8 cellular contexts compared by ENCODE assay signal in genomic region chr1:7704214-7705047, GRCh38.
A peak's percentile ranks its signal among the peaks of the same experiment; 100 is the strongest.
DNase-seq lines count a peak whose midpoint lies in the region; ATAC-seq and TF ChIP-seq lines count a peak whose summit lies in the region.

No MANE protein-coding gene starts in this region.

- dilution Hi-C loops in mammary epithelial cell (cut with HindIII; ENCODE audit: low sequenced_read_pairs): loop anchor here (5.0 kb wide), 1 partner anchor 53 kb away; no protein-coding TSS in a partner anchor

- H3K4me3 ChIP-seq in mammary epithelial cell (replicated peaks in 1 of 3; ENCODE audit: insufficient read depth in 1 of 3, low read depth in 2 of 3, low read length in 3 of 3) (peak overlapping the region; percentile 41 to 50 (median 50)), spleen (peak overlapping the region; percentile 30 to 75 (median 44))

- peak; percentile 99 for DNase-seq in GM10266 (ENCODE audit: extremely low spot score)
- peak; percentile 49 for DNase-seq in NCI-H1694 (lab: John Stamatoyannopoulos, UW)
- DNase-seq in WTC11 (ENCODE audit: low spot score): peak; percentile 95
- peak; percentile 88 for DNase-seq in mammary epithelial cell
- DNase-seq in inferior parietal cortex (ENCODE audit: extremely low spot score): peak; percentile 93
- DNase-seq in spleen: peak; percentile 96
- no peak for DNase-seq in NCI-H2107 treated with DMSO at 0.1 percent for 48 hours (lab: John Stamatoyannopoulos, UW; ENCODE audit: unreplicated experiment)

- H3K36me3 ChIP-seq in mammary epithelial cell (ENCODE audit: insufficient read depth, low read length) (no peaks in the 10 kb centered on the region), spleen (no peaks in the 10 kb centered on the region)

- peaks cover 11% of the 10 kb centered on the region for H3K36me3 Mint-ChIP-seq in WTC11

- H3K27me3 Mint-ChIP-seq in WTC11 (ENCODE audit: low read depth): peaks cover 54% of the 10 kb centered on the region

- no peak overlapping the region for H3K9ac ChIP-seq in mammary epithelial cell (ENCODE audit: insufficient read depth, low read length)

- peaks cover 20% of the 10 kb centered on the region for H3K27me3 ChIP-seq in mammary epithelial cell (ENCODE audit: insufficient read depth, low read length)
- peaks cover 0 to 72% (median 23%) of the 10 kb centered on the region in 7 donors for H3K27me3 ChIP-seq in spleen (replicated peaks in 1 of 7)

- TF ChIP-seq POLR2A in spleen (IDR thresholded peaks at IDR 0.05): no peak

- H3K27ac Mint-ChIP-seq in WTC11: no peak overlapping the region

- POLR2A ChIA-PET in WTC11 (lab: Charles Lee): interaction anchor here (0.5 to 1.7 kb wide), 5 partner anchors 24 to 297 kb away, joined by 3 to 17 read pairs (median 3); no protein-coding TSS in a partner anchor

- H4K20me1 ChIP-seq in mammary epithelial cell (ENCODE audit: insufficient read depth, low read length): peaks cover 3% of the 10 kb centered on the region

- TF ChIP-seq CTCF in GM10266 (IDR thresholded peaks at IDR 0.05; ENCODE audit: control insufficient read depth, insufficient read depth, low read depth, missing control alignments) (no peak), WTC11 (IDR thresholded peaks at IDR 0.05) (no peak), mammary epithelial cell (conservative IDR thresholded peaks at IDR 0.05 in 1 of 2, IDR thresholded peaks at IDR 0.05 in 1 of 2; ENCODE audit: extremely low read depth in 1 of 2, insufficient read depth in 1 of 2, low read depth in 1 of 2, low read length in 2 of 2) (no peak), spleen (IDR thresholded peaks at IDR 0.05 in 8 of 11, conservative IDR thresholded peaks at IDR 0.05 in 3 of 11) (peak in 2 of 11 experiments; percentile 5 to 32)

- intact Hi-C loops in mammary epithelial cell (cut with micrococcal nuclease) (loop anchor here (5.0 kb wide), 1 partner anchor 48 kb away; no protein-coding TSS in a partner anchor), spleen (cut with DNase I; ENCODE audit: low total_unique reads) (no loop called here)

- CTCF ChIA-PET in WTC11 (lab: Charles Lee): interaction anchor here (0.8 to 4.9 kb wide), 10 partner anchors 9 to 271 kb away, joined by 3 to 84 read pairs (median 6); no protein-coding TSS in a partner anchor
- CTCF ChIA-PET in mammary epithelial cell (lab: Charles Lee; ENCODE audit: low non-redundant PET): interaction anchor here (0.6 kb wide), 1 partner anchor 35 kb away, joined by 4 read pairs; no protein-coding TSS in a partner anchor

- peak overlapping the region; percentile 75 for H2AFZ ChIP-seq in mammary epithelial cell (ENCODE audit: low read depth, low read length)

- H3K4me3 Mint-ChIP-seq in WTC11: peak overlapping the region; percentile 70; the same call in 1 of the 2 replicates

- peaks cover 11% of the 10 kb centered on the region for H3K9me3 Mint-ChIP-seq in WTC11

- in situ Hi-C loops in mammary epithelial cell (cut with MboI; ENCODE audit: low sequenced_read_pairs in 2 of 2): no loop called here

- no peaks in the 10 kb centered on the region for H3K9me3 ChIP-seq in mammary epithelial cell (replicated peaks; ENCODE audit: insufficient read depth, low read length)
- no peaks in the 10 kb centered on the region for H3K9me3 ChIP-seq in spleen

- WGBS in mammary epithelial cell (ENCODE audit: low coverage, missing lambda C conversion rate): no CpG with 5 or more reads among the region's 151 CpGs
- 0 to 3% (median 2%) methylated on average over 35 to 151 of the region's 151 CpGs; no CpG with 5 or more reads in 1 of the 5 donors for WGBS in spleen, 5 donors

- H3K4me1 ChIP-seq in mammary epithelial cell (ENCODE audit: insufficient read depth, low read length) (peaks cover 5% of the 10 kb centered on the region), spleen (peaks cover 0 to 27% (median 14%) of the 10 kb centered on the region in 6 donors)

- H3K27ac ChIP-seq in mammary epithelial cell (ENCODE audit: insufficient read depth, low read depth, low read length): no peak overlapping the region
- peak overlapping the region in 6 of 8 donors; percentile 71 to 88 (median 85) for H3K27ac ChIP-seq in spleen

- H3K79me2 ChIP-seq in mammary epithelial cell (ENCODE audit: insufficient read depth, low read length): no peaks in the 10 kb centered on the region

- peak overlapping the region; percentile 95 for H3K4me2 ChIP-seq in mammary epithelial cell (ENCODE audit: insufficient read depth, low read depth, low read length)

- peak; percentile 98 for ATAC-seq in HG02678 (IDR thresholded peaks at IDR 0.05; ENCODE audit: unreplicated experiment)
- ATAC-seq in WTC11: peak; percentile 88

- H3K4me1 Mint-ChIP-seq in WTC11: peaks cover 16% of the 10 kb centered on the region

- BruUV-seq in mammary epithelial cell (replicated peaks; lab: Mats Ljungman, UMichigan): no TSS peak

TF ChIP-seq in WTC11, 78 proteins besides CTCF, POLR2A, EP300 and RAD21:
- TF ChIP-seq NFYB (CRISPR knock-in tag; conservative IDR thresholded peaks at IDR 0.05; ENCODE audit: low read depth): peak; percentile 82
- 0 out of 2 replicates have a peak, but pooled peaks have one; percentile 20 for TF ChIP-seq E2F5 (CRISPR knock-in tag; IDR thresholded peaks at IDR 0.05)
- peak; percentile 54; the same call in 1 of the 2 replicates for TF ChIP-seq SP1 (CRISPR knock-in tag; conservative IDR thresholded peaks at IDR 0.05)
- TF ChIP-seq USF2 (CRISPR knock-in tag; IDR thresholded peaks at IDR 0.05): peak; percentile 18; the same call in 1 of the 2 replicates
- no peak for TF ChIP-seq EMX1 (CRISPR knock-in tag; IDR thresholded peaks at IDR 0.05)
- peak; percentile 58; the same call in 1 of the 2 replicates for TF ChIP-seq CREM (CRISPR knock-in tag; IDR thresholded peaks at IDR 0.05)
